ENCODE assay signal across 9 cellular contexts in genomic region chr20:37316116-37316774, GRCh38. TPM values are rescaled to one million over a fixed set of nuclear protein-coding genes. Genes with fewer than 3 reads are reported as not detected.
A peak's percentile ranks its signal among the peaks of the same experiment; 100 is the strongest.
DNase-seq lines count a peak whose midpoint lies in the region; ATAC-seq and TF ChIP-seq lines count a peak whose summit lies in the region.
"Had no signal": no experiment of that assay in that cellular context is flagged by ENCODE, and none has a peak within 500 bp of the region (broad histone marks: within the 10 kb centered on the region; RNA-seq: fewer than 3 reads in every experiment).

No MANE protein-coding gene starts in this region.

- H3K36me3 Mint-ChIP-seq in CD4-positive, alpha-beta T cell (ENCODE audit: low read depth): peaks cover 31% of the 10 kb centered on the region

- H3K9me3 Mint-ChIP-seq in CD4-positive, alpha-beta T cell: no peaks in the 10 kb centered on the region

- DNase-seq in CD4-positive, alpha-beta T cell: no peak
- DNase-seq in adrenal gland (no peak), ovary (peak in 1 of 5 donors; percentile 23), EL (no peak), NCI-H1105 (lab: John Stamatoyannopoulos, UW) (no peak)
- no peak for DNase-seq in stimulated activated CD4-positive, alpha-beta T cell treated with anti-CD3 and anti-CD28 coated beads, Interleukin-2, amount 100 ng/mL, for 24 hours

- peak overlapping the region; percentile 84 for H3K27ac Mint-ChIP-seq in CD4-positive, alpha-beta T cell

- TF ChIP-seq CTCF in CD4-positive, alpha-beta T cell (IDR thresholded peaks at IDR 0.05): no peak
- TF ChIP-seq CTCF in adrenal gland (IDR thresholded peaks at IDR 0.05) (no peak), ovary (IDR thresholded peaks at IDR 0.05) (no peak)

- H3K4me1 ChIP-seq in HUES6 (ENCODE audit: control insufficient read depth, insufficient read depth, low read length) (peaks cover 67% of the 10 kb centered on the region), adrenal gland (replicated peaks in 1 of 2) (peaks cover 7 to 31% of the 10 kb centered on the region in 2 donors), ovary (ENCODE audit: insufficient read depth) (peaks cover 22% of the 10 kb centered on the region)

- POLR2A ChIA-PET in CD4-positive, alpha-beta T cell (lab: Charles Lee): interaction anchor here (0.9 kb wide), 1 partner anchor 138 kb away, joined by 3 read pairs; no protein-coding TSS in a partner anchor

- H3K4me3 ChIP-seq in HUES6 (ENCODE audit: low read depth, low read length) (no peak overlapping the region), adrenal gland (no peak overlapping the region), ovary (no peak overlapping the region)

- no peaks in the 10 kb centered on the region for H3K27me3 Mint-ChIP-seq in CD4-positive, alpha-beta T cell

- no peaks in the 10 kb centered on the region for H3K27me3 ChIP-seq in CD4-positive, alpha-beta T cell (ENCODE audit: control insufficient read depth, insufficient read depth, low read length)
- H3K27me3 ChIP-seq in HUES6 (ENCODE audit: control insufficient read depth, insufficient read depth, low read length) (no peaks in the 10 kb centered on the region), adrenal gland (no peaks in the 10 kb centered on the region), ovary (no peaks in the 10 kb centered on the region)

- ATAC-seq in CD4-positive, alpha-beta T cell (ENCODE audit: poor library complexity): peak; percentile 89
- peak; percentile 79 for ATAC-seq in GM19463 (IDR thresholded peaks at IDR 0.05; ENCODE audit: unreplicated experiment)

- peak overlapping the region; percentile 81 for H3K9ac ChIP-seq in HUES6 (ENCODE audit: low read length)

- no peaks in the 10 kb centered on the region for H3K9me3 ChIP-seq in CD4-positive, alpha-beta T cell (ENCODE audit: control insufficient read depth, low read length)
- H3K9me3 ChIP-seq in HUES6 (ENCODE audit: control insufficient read depth, insufficient read depth, low read depth, low read length) (no peaks in the 10 kb centered on the region), adrenal gland (replicated peaks in 1 of 3) (no peaks in the 10 kb centered on the region), ovary (no peaks in the 10 kb centered on the region)

- no peak overlapping the region for H3K4me3 Mint-ChIP-seq in CD4-positive, alpha-beta T cell

- H3K36me3 ChIP-seq in HUES6 (ENCODE audit: control insufficient read depth, insufficient read depth, low read length) (peaks cover 13% of the 10 kb centered on the region; the same call in 1 of the 2 replicates), adrenal gland (replicated peaks in 1 of 2) (peaks cover 0 to 14% of the 10 kb centered on the region in 2 donors), ovary (no peaks in the 10 kb centered on the region)

- peak overlapping the region; percentile 39 for H3K27ac ChIP-seq in CD4-positive, alpha-beta T cell (ENCODE audit: low read depth, low read length)
- peak overlapping the region; percentile 71; the same call in 1 of the 2 replicates for H3K27ac ChIP-seq in HUES6 (ENCODE audit: low read depth, low read length)
- H3K27ac ChIP-seq in adrenal gland: peak overlapping the region in 3 of 5 donors; percentile 21 to 92 (median 88)
- peak overlapping the region; percentile 89 to 94 for H3K27ac ChIP-seq in ovary

- peaks cover 21% of the 10 kb centered on the region for H3K4me1 Mint-ChIP-seq in CD4-positive, alpha-beta T cell (ENCODE audit: low read depth)

- TF ChIP-seq POLR2A in adrenal gland (IDR thresholded peaks at IDR 0.05) (no peak), ovary (IDR thresholded peaks at IDR 0.05) (no peak)

- TF ChIP-seq EP300 in ovary (IDR thresholded peaks at IDR 0.05): no peak

- CTCF ChIA-PET in CD4-positive, alpha-beta T cell (lab: Charles Lee): interaction anchor here (0.9 kb wide), 1 partner anchor 8 kb away, joined by 4 read pairs; no protein-coding TSS in a partner anchor

- intact Hi-C loops in CD4-positive, alpha-beta T cell (cut with DNase I, micrococcal nuclease): no loop called here
- intact Hi-C loops in adrenal gland (cut with DNase I): no loop called here
- intact Hi-C loops in ovary (cut with DNase I): no loop called here

- 77 to 85% (median 82%) methylated on average over 15 of the region's 15 CpGs for WGBS in adrenal gland, 4 donors
- WGBS in ovary, 3 donors: 85 to 86% (median 86%) methylated on average over 15 of the region's 15 CpGs

RNA-seq across cellular contexts. Expression of gene MANBAL, which starts 26.8 kb away (rescaled TPM):
- total RNA-seq in CD4-positive, alpha-beta T cell: 1 to 10 TPM; 3.5 to 4.2 TPM
- total RNA-seq in adrenal gland (100 to 1,000 TPM in 1 of 8 donors, 10 to 100 TPM in 7; 13.9 to 364 (median 54.8) TPM), ovary (10 to 100 TPM; 27.1 to 66.0 (median 52.1) TPM)
- polyA plus RNA-seq in adrenal gland (100 to 1,000 TPM in 1 of 3 donors, 10 to 100 TPM in 2; 53.7 to 101 (median 67.3) TPM), ovary (10 to 100 TPM; 73.7 to 89.2 TPM)

RNA-seq across cellular contexts. Expression of gene SRC, which starts 29.7 kb away (rescaled TPM):
- total RNA-seq in CD4-positive, alpha-beta T cell: 1 to 10 TPM; 2.5 to 3.1 TPM
- total RNA-seq in adrenal gland: 10 to 100 TPM; 40.1 to 83.0 (median 58.5) TPM
- 10 to 100 TPM; 45.6 to 68.6 (median 49.0) TPM for polyA plus RNA-seq in adrenal gland
- 10 to 100 TPM; 23.1 to 72.7 (median 45.5) TPM for total RNA-seq in ovary
- polyA plus RNA-seq in ovary: 10 to 100 TPM; 17.0 to 27.0 TPM

RNA-seq across cellular contexts. Expression of gene GHRH, which starts 54.6 kb away (rescaled TPM):
- not detected for total RNA-seq in CD4-positive, alpha-beta T cell
- not detected for total RNA-seq in adrenal gland
- polyA plus RNA-seq in adrenal gland: 10 to 100 TPM in 1 of 3 donors, under 1 TPM in 1, not detected in 1; 0.91 to 26.1 TPM
- not detected for total RNA-seq in ovary
- not detected for polyA plus RNA-seq in ovary
- polyA plus RNA-seq: adipose tissue had no signal

Comparison
In these comparisons a context has a peak if more than half of its experiments do, and no peak if none do; other contexts are left out.
1. H3K27ac ChIP-seq: peak in every context shown above with its lines; median percentile 92 in ovary; 88 in adrenal gland; 71 in HUES6; 39 in CD4-positive, alpha-beta T cell.
2. RNA of gene SRC, which starts 29.7 kb away (total RNA-seq): 40.1 to 83.0 TPM in adrenal gland and 23.1 to 72.7 TPM in ovary; 2.5 to 3.1 TPM in CD4-positive, alpha-beta T cell; every median in the first group is over 4 times any median in the second.